Comparison of ENCODE assay signal across 14 cellular contexts in genomic region chr3:72289708-72290104, GRCh38.
DNase-seq lines count a peak whose midpoint lies in the region; ATAC-seq and TF ChIP-seq lines count a peak whose summit lies in the region.
"Had no signal": no experiment of that assay in that cellular context is flagged by ENCODE, and none has a peak within 500 bp of the region (broad histone marks: within the 10 kb centered on the region; RNA-seq: fewer than 3 reads in every experiment).

No MANE protein-coding gene starts in this region.

- CTCF ChIA-PET in T-cell (lab: Charles Lee), result no interaction called here

- H3K9me3 ChIP-seq in left ventricle myocardium inferior (replicated peaks), result no peaks in the 10 kb centered on the region
- no peaks in the 10 kb centered on the region for H3K9me3 ChIP-seq in right atrium auricular region
- H3K9me3 ChIP-seq in lower lobe of right lung, result no peaks in the 10 kb centered on the region
- no peaks in the 10 kb centered on the region for H3K9me3 ChIP-seq in left lung

- H3K27me3 Mint-ChIP-seq in T-cell (peaks cover 0 to 13% of the 10 kb centered on the region in 2 donors), memory B cell (peaks cover 7% of the 10 kb centered on the region), type B pancreatic cell (peaks cover 22% of the 10 kb centered on the region)

- H3K27me3 ChIP-seq in left ventricle myocardium inferior (ENCODE audit: low read depth), result peaks cover 16% of the 10 kb centered on the region
- no peaks in the 10 kb centered on the region for H3K27me3 ChIP-seq in right atrium auricular region
- H3K27me3 ChIP-seq in lower lobe of right lung (ENCODE audit: low read depth), result no peaks in the 10 kb centered on the region
- peaks cover 0 to 7% of the 10 kb centered on the region in 2 donors for H3K27me3 ChIP-seq in left lung

- intact Hi-C loops in left ventricle myocardium inferior (cut with micrococcal nuclease), result no loop called here
- intact Hi-C loops in lower lobe of right lung (cut with DNase I), result no loop called here
- intact Hi-C loops in left lung (cut with DNase I), result no loop called here

- no peak for ATAC-seq in T-cell (replicated peaks in 1 of 4)
- peak; percentile 18 for ATAC-seq in memory B cell (ENCODE audit: low read depth)
- no peak for ATAC-seq in lower lobe of right lung
- ATAC-seq in left lung, result no peak

- H3K4me1 Mint-ChIP-seq in T-cell, result peaks cover 13 to 24% (median 17%) of the 10 kb centered on the region in 3 donors
- peaks cover 16% of the 10 kb centered on the region for H3K4me1 Mint-ChIP-seq in memory B cell
- peaks cover 24% of the 10 kb centered on the region for H3K4me1 Mint-ChIP-seq in type B pancreatic cell (ENCODE audit: unreplicated experiment)

- no peak overlapping the region for H3K27ac ChIP-seq in left ventricle myocardium inferior (replicated peaks)
- no peak overlapping the region for H3K27ac ChIP-seq in right atrium auricular region
- no peak overlapping the region for H3K27ac ChIP-seq in lower lobe of right lung
- no peak overlapping the region for H3K27ac ChIP-seq in left lung

- no peaks in the 10 kb centered on the region for H3K36me3 ChIP-seq in left ventricle myocardium inferior
- H3K36me3 ChIP-seq in right atrium auricular region, result no peaks in the 10 kb centered on the region
- no peaks in the 10 kb centered on the region for H3K36me3 ChIP-seq in lower lobe of right lung
- no peaks in the 10 kb centered on the region for H3K36me3 ChIP-seq in left lung

- H3K4me3 ChIP-seq in left ventricle myocardium inferior (peak overlapping the region; percentile 53), right atrium auricular region (no peak overlapping the region), lower lobe of right lung (no peak overlapping the region), left lung (no peak overlapping the region)

- POLR2A ChIA-PET in T-cell (lab: Charles Lee), result no interaction called here

- TF ChIP-seq CTCF in left ventricle myocardium inferior (IDR thresholded peaks at IDR 0.05; ENCODE audit: borderline replicate concordance) (no peak), right atrium auricular region (IDR thresholded peaks at IDR 0.05) (no peak), type B pancreatic cell (conservative IDR thresholded peaks at IDR 0.05) (no peak), lower lobe of right lung (IDR thresholded peaks at IDR 0.05) (no peak), left lung (IDR thresholded peaks at IDR 0.05) (no peak)

- peak overlapping the region; percentile 71 to 86 (median 73) for H3K4me3 Mint-ChIP-seq in T-cell
- peak overlapping the region; percentile 73 for H3K4me3 Mint-ChIP-seq in memory B cell
- peak overlapping the region; percentile 65 for H3K4me3 Mint-ChIP-seq in type B pancreatic cell
- H3K4me3 Mint-ChIP-seq: WTC11 had no signal

- no peak for DNase-seq in left ventricle myocardium inferior
- DNase-seq in right atrium auricular region (ENCODE audit: low spot score), result no peak
- no peak for DNase-seq in T-cell
- DNase-seq in memory B cell (ENCODE audit: low spot score in 2 of 2), result no peak
- DNase-seq in type B pancreatic cell (ENCODE audit: extremely low spot score, unreplicated experiment), result no peak
- DNase-seq in lower lobe of right lung, result no peak
- DNase-seq in left lung, result no peak
- no peak for DNase-seq in activated gamma-delta T cell treated with Interleukin-2 at 50 U/mL for 16 hours
- DNase-seq: central memory CD4-positive, alpha-beta T cell; DND-41; NCI-H1105; SIG-M5 had no signal

- H3K27ac Mint-ChIP-seq in T-cell (no peak overlapping the region), memory B cell (no peak overlapping the region), type B pancreatic cell (peak overlapping the region; percentile 58)
- H3K27ac Mint-ChIP-seq: WTC11 had no signal

- H3K4me1 ChIP-seq in left ventricle myocardium inferior, result peaks cover 15% of the 10 kb centered on the region
- peaks cover 0 to 14% of the 10 kb centered on the region in 2 donors for H3K4me1 ChIP-seq in right atrium auricular region
- peaks cover 17% of the 10 kb centered on the region for H3K4me1 ChIP-seq in lower lobe of right lung
- H3K4me1 ChIP-seq in left lung, result peaks cover 0 to 13% of the 10 kb centered on the region in 2 donors

- no peaks in the 10 kb centered on the region for H3K9me3 Mint-ChIP-seq in T-cell
- no peaks in the 10 kb centered on the region for H3K9me3 Mint-ChIP-seq in memory B cell
- no peaks in the 10 kb centered on the region for H3K9me3 Mint-ChIP-seq in type B pancreatic cell
- H3K9me3 Mint-ChIP-seq: activated T-cell treated with anti-CD3 and anti-CD28 coated beads, Interleukin-2, amount 50 U/mL, for 24 hours; WTC11 had no signal

- H3K36me3 Mint-ChIP-seq in T-cell, result no peaks in the 10 kb centered on the region
- no peaks in the 10 kb centered on the region for H3K36me3 Mint-ChIP-seq in memory B cell
- no peaks in the 10 kb centered on the region for H3K36me3 Mint-ChIP-seq in type B pancreatic cell
- H3K36me3 Mint-ChIP-seq: WTC11 had no signal
